1 cellular context compared by ENCODE assay signal in genomic region chr16:11475896-11476630, GRCh38.
TF ChIP-seq lines count a peak whose summit lies in the region.

No MANE protein-coding gene starts in this region.

TF ChIP-seq in H1, 55 proteins besides CTCF, POLR2A, EP300 and RAD21 (continued from another document):
- TF ChIP-seq, protein P1, sequence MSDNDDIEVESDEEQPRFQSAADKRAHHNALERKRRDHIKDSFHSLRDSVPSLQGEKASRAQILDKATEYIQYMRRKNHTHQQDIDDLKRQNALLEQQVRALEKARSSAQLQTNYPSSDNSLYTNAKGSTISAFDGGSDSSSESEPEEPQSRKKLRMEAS (IDR thresholded peaks at IDR 0.05): no peak
- TF ChIP-seq RNF2 (IDR thresholded peaks at IDR 0.05; ENCODE audit: borderline replicate concordance, low read depth, low read length, missing control alignments, poor library complexity, severe bottlenecking) (no peak), CBX8 (IDR thresholded peaks at IDR 0.05; ENCODE audit: borderline replicate concordance, low read depth, low read length) (no peak), TBP (IDR thresholded peaks at IDR 0.05; ENCODE audit: low read depth, low read length) (no peak), TCF12 (IDR thresholded peaks at IDR 0.05; ENCODE audit: low read depth, low read length) (no peak), RBBP5 (IDR thresholded peaks at IDR 0.05; ENCODE audit: borderline replicate concordance, low read depth, low read length) (no peak), CHD1 (IDR thresholded peaks at IDR 0.05; ENCODE audit: low read depth, low read length) (no peak), TAF1 (IDR thresholded peaks at IDR 0.05; ENCODE audit: low read depth, low read length) (no peak), CHD2 (IDR thresholded peaks at IDR 0.05; ENCODE audit: low read length) (no peak), YY1 (IDR thresholded peaks at IDR 0.05; ENCODE audit: low read depth, low read length) (no peak), EZH2 (IDR thresholded peaks at IDR 0.05; ENCODE audit: low read depth, low read length, severe bottlenecking) (no peak), SIX5 (IDR thresholded peaks at IDR 0.05; ENCODE audit: low read depth, low read length) (no peak), RFX5 (IDR thresholded peaks at IDR 0.05; ENCODE audit: borderline replicate concordance, low read depth, low read length) (no peak), PHF8 (conservative IDR thresholded peaks at IDR 0.05; ENCODE audit: low read depth, low read length) (no peak)
TF ChIP-seq in H1: peak in this region for 0.
